ENCODE assay signal across 8 cellular contexts in the genomic region with DNA sequence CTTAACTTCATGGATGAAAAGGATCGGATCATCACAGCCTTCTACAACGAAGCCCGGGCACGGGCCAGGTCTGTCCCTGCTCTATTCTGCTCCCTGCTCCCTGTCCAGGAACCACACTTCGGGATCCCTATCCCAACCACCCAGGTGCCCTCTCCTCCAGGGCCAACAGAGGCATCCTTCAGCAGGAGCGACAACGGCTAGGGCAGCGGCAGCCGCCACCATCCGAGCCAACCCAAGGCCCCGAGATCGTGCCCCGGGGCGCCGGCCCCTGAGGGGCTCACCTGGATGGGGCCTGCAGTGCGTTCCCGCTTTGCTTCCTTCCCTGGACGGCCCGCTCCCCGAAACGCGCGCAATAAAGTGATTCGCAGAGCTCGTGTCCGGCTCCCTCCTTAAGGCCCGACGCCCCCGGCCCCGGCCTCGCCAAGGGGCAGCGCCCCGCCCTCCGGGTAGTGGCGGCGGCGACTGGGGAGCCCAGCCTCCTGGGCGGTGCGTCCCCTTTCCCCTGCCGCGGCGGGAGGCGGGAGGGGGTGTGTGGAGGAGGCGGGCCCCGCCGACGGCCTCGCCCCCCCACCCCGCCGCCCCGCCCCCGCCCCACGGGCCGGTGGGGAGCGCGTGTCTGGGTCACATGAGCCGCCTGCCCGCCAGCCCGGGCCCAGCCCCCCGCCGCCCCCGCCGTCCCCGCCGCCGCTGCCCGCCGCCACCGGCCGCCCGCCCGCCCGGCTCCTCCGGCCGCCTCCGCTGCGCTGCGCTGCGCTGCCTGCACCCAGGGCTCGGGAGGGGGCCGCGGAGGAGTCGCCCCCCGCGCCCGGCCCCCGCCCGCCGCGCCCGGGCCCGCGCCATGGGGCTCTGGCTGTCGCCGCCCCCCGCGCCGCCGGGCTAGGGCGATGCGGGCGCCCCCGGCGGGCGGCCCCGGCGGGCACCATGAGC. TPM values are rescaled to one million over a fixed set of nuclear protein-coding genes. Genes with fewer than 3 reads are reported as not detected.
DNase-seq lines count a peak whose midpoint lies in the region; TF ChIP-seq lines count a peak whose summit lies in the region.

A gene with protein sequence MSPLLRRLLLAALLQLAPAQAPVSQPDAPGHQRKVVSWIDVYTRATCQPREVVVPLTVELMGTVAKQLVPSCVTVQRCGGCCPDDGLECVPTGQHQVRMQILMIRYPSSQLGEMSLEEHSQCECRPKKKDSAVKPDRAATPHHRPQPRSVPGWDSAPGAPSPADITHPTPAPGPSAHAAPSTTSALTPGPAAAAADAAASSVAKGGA (plus strand): TSS at position 672 of the 927 bp plus-strand sequence. CDS start 250 bp downstream, at position 922.

- H3K9me3 ChIP-seq in stomach = no peaks in the 10 kb centered on the region

- peaks cover 16 to 27% (median 20%) of the 10 kb centered on the region in 4 donors for H3K36me3 ChIP-seq in stomach

- TF ChIP-seq POLR2A in stomach (IDR thresholded peaks at IDR 0.05) = peak in 1 of 4 donors; percentile 8

- intact Hi-C loops in stomach (cut with DNase I; ENCODE audit: low total_unique reads) = no loop called here

- TF ChIP-seq EP300 in stomach (IDR thresholded peaks at IDR 0.05) = no peak

- H3K4me1 ChIP-seq in stomach = peaks cover 59 to 88% (median 85%) of the 10 kb centered on the region in 4 donors

- H3K4me3 ChIP-seq in epithelial cell of proximal tubule (ENCODE audit: low read depth, low read length) (peak within 1 kb of the TSS; percentile 75), stomach (peak within 1 kb of the TSS; percentile 75 to 88 (median 83))

- 0 to 12% (median 3%) methylated on average over 2 to 97 of the region's 107 CpGs for WGBS in stomach, 5 donors

- no peaks in the 10 kb centered on the region for H3K27me3 ChIP-seq in stomach

- TF ChIP-seq CTCF in epithelial cell of proximal tubule (conservative IDR thresholded peaks at IDR 0.05; ENCODE audit: low read depth, low read length) (no peak), stomach (IDR thresholded peaks at IDR 0.05) (no peak)

- peak within 1 kb of the TSS; percentile 83 to 92 (median 91) for H3K27ac ChIP-seq in stomach

- DNase-seq in COLO668 (lab: John Stamatoyannopoulos, UW; ENCODE audit: unreplicated experiment) = peak; percentile 77
- peak; percentile 45 for DNase-seq in H4 (ENCODE audit: low spot score)
- peak; percentile 66 for DNase-seq in NCI-H510A (lab: John Stamatoyannopoulos, UW)
- DNase-seq in activated T-cell treated with anti-CD3 and anti-CD28 coated beads for 48 hours (ENCODE audit: low read depth) = peak; percentile 69
- no peak for DNase-seq in epithelial cell of proximal tubule (ENCODE audit: low read depth)
- peak; percentile 70 for DNase-seq in mucosa of gallbladder (ENCODE audit: low spot score)
- peak; percentile 81 for DNase-seq in stomach
- DNase-seq in NCI-H187 treated with DMSO at 0.1 percent for 48 hours (lab: John Stamatoyannopoulos, UW) = no peak

RNA-seq across cellular contexts. Expression of the gene that starts here (rescaled TPM):
- 28.8 and 51.6 TPM in 2 replicates for total RNA-seq in H4 (2014; rRNA removed; shearing (Covaris generic))
- total RNA-seq in epithelial cell of proximal tubule (15.6 and 25.7 TPM in 2 replicates), mucosa of gallbladder (104 TPM), stomach (100 to 1,000 TPM in 1 of 5 donors, 10 to 100 TPM in 3, 1 to 10 TPM in 1; 2.9 to 167 (median 17.4) TPM)
- polyA plus RNA-seq in stomach = 100 to 1,000 TPM in 1 of 3 donors, 10 to 100 TPM in 2; 86.4 to 132 (median 97.7) TPM

Comparison
In these comparisons a context has a peak if more than half of its experiments do, and no peak if none do; other contexts are left out.
1. DNase-seq: peak in COLO668 (single experiment), H4 (single experiment), NCI-H510A (single experiment), activated T-cell treated with anti-CD3 and anti-CD28 coated beads for 48 hours (single experiment), mucosa of gallbladder (single experiment) and stomach (single experiment); none in epithelial cell of proximal tubule (single experiment) and NCI-H187 treated with DMSO at 0.1 percent for 48 hours (single experiment).